ENCODE assay signal across 16 cellular contexts in the genomic region with DNA sequence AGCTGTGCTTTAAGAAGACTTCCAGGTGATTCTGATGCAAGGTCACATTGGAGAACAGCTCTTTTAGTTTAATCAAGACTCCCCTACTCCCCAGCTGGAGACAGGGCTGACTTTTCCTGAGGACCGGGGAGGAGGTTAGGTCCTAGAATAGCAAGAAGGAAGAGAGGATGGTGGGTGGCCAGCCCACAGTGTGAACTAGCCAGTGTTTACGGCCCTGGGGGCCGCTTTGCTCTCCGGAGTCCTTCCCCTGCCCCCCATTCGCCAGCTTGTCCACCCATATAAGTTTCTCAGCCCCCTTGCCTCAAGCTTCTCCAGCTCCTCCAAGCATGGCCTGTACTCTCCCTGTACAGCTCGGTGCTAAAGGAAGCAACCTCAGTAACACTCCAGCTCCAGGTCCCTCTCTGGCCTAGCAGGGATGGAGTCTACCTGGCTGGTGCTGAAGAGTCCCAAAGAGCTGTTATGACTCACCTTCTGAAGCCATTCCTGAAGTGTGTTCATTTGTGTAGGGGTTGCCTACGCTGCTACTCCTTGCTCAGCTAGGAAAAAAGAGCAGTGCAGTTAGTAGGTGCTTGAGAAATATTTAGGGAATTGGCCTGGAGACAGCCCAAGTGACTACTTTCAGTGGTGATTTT. TPM values are rescaled to one million over a fixed set of nuclear protein-coding genes. Genes with fewer than 3 reads are reported as not detected.
DNase-seq lines count a peak whose midpoint lies in the region; ATAC-seq and TF ChIP-seq lines count a peak whose summit lies in the region.
"Had no signal": no experiment of that assay in that cellular context is flagged by ENCODE, and none has a peak within 500 bp of the region (broad histone marks: within the 10 kb centered on the region; RNA-seq: fewer than 3 reads in every experiment).

No MANE protein-coding gene starts in this region.

- no peaks in the 10 kb centered on the region for H3K27me3 ChIP-seq in Loucy (ENCODE audit: insufficient read depth, low read length, poor library complexity, severe bottlenecking)
- H3K27me3 ChIP-seq in neutrophil = no peaks in the 10 kb centered on the region
- H3K27me3 ChIP-seq: esophagus squamous epithelium had no signal

- ATAC-seq in activated CD4-positive, alpha-beta T cell treated with anti-CD3 and anti-CD28 coated beads for 36 hours = no peak
- no peak for ATAC-seq in HG03045 (IDR thresholded peaks at IDR 0.05; ENCODE audit: unreplicated experiment)

- H3K4me1 Mint-ChIP-seq in activated CD4-positive, alpha-beta T cell treated with anti-CD3 and anti-CD28 coated beads for 36 hours = peaks cover 97% of the 10 kb centered on the region
- peaks cover 67% of the 10 kb centered on the region for H3K4me1 Mint-ChIP-seq in dendritic cell treated with granulocyte-macrophage colony-stimulating factor and Interleukin-4, amounts not matched to agents 40 ng/mL and 50 ng/mL, for 4 days (ENCODE audit: low read depth)

- no peaks in the 10 kb centered on the region for H3K27me3 Mint-ChIP-seq in activated CD4-positive, alpha-beta T cell treated with anti-CD3 and anti-CD28 coated beads for 36 hours
- H3K27me3 Mint-ChIP-seq in dendritic cell treated with granulocyte-macrophage colony-stimulating factor and Interleukin-4, amounts not matched to agents 40 ng/mL and 50 ng/mL, for 4 days = no peaks in the 10 kb centered on the region

- TF ChIP-seq CTCF in Loucy (conservative IDR thresholded peaks at IDR 0.05; ENCODE audit: low read length) = no peak
- no peak for TF ChIP-seq CTCF in neutrophil (IDR thresholded peaks at IDR 0.05)

- peak overlapping the region; percentile 88 for H3K27ac Mint-ChIP-seq in activated CD4-positive, alpha-beta T cell treated with anti-CD3 and anti-CD28 coated beads for 36 hours
- peak overlapping the region; percentile 92 for H3K27ac Mint-ChIP-seq in dendritic cell treated with granulocyte-macrophage colony-stimulating factor and Interleukin-4, amounts not matched to agents 40 ng/mL and 50 ng/mL, for 4 days

- H3K27ac ChIP-seq in neutrophil = peak overlapping the region; percentile 96
- H3K27ac ChIP-seq: esophagus squamous epithelium had no signal

- peaks cover 8% of the 10 kb centered on the region; the same call in 1 of the 2 replicates for H3K36me3 ChIP-seq in Loucy (ENCODE audit: insufficient read depth, low read length)
- H3K36me3 ChIP-seq in neutrophil = no peaks in the 10 kb centered on the region

- H3K9me3 Mint-ChIP-seq in activated CD4-positive, alpha-beta T cell treated with anti-CD3 and anti-CD28 coated beads for 36 hours (ENCODE audit: low read depth) = no peaks in the 10 kb centered on the region
- no peaks in the 10 kb centered on the region for H3K9me3 Mint-ChIP-seq in dendritic cell treated with granulocyte-macrophage colony-stimulating factor and Interleukin-4, amounts not matched to agents 40 ng/mL and 50 ng/mL, for 4 days
- H3K9me3 Mint-ChIP-seq: neural crest cell had no signal

- H3K9me2 ChIP-seq in Loucy (replicated peaks; ENCODE audit: low read depth, low read length) = no peaks in the 10 kb centered on the region

- POLR2A ChIA-PET in activated CD4-positive, alpha-beta T cell treated with anti-CD3 and anti-CD28 coated beads for 36 hours (lab: Charles Lee) = interaction anchor here (1.3 kb wide), 1 partner anchor 12 kb away, joined by 4 read pairs; no protein-coding TSS in a partner anchor

- DNase-seq in activated CD4-positive, alpha-beta T cell treated with anti-CD3 and anti-CD28 coated beads for 36 hours = no peak
- DNase-seq in activated CD4-positive, alpha-beta T cell treated with anti-CD3 and anti-CD28 coated beads for 1 hour = no peak
- DNase-seq in NOMO-1 (lab: John Stamatoyannopoulos, UW; ENCODE audit: unreplicated experiment in 2 of 2) = no peak
- no peak for DNase-seq in DMS 273 (lab: John Stamatoyannopoulos, UW; ENCODE audit: unreplicated experiment)
- DNase-seq: 8988T; C1 segment of cervical spinal cord; esophagus squamous epithelium; NCI-H146; NCI-H226; NK-92 treated with Interleukin-12 subunit alpha and Interleukin-12 subunit beta, amount 100 ng/mL, for 24 hours; SW 1271 had no signal

- H3K79me2 ChIP-seq in Loucy (ENCODE audit: insufficient read depth, low read length) = peaks cover 90% of the 10 kb centered on the region

- H3K4me1 ChIP-seq in Loucy (ENCODE audit: insufficient read depth, low read length, poor library complexity, severe bottlenecking) (peaks cover 76% of the 10 kb centered on the region), neutrophil (ENCODE audit: control insufficient read depth in 1 of 2, insufficient read depth in 1 of 2, low read depth in 1 of 2, low read length in 1 of 2) (peaks cover 63 to 82% of the 10 kb centered on the region in 2 experiments)

- H3K4me2 ChIP-seq in Loucy (ENCODE audit: low read depth, low read length, poor library complexity, severe bottlenecking) = peak overlapping the region; percentile 93

- peaks cover 5% of the 10 kb centered on the region for H4K20me1 ChIP-seq in Loucy (ENCODE audit: insufficient read depth, low read length, poor library complexity, severe bottlenecking)

- peaks cover 3% of the 10 kb centered on the region; the same call in 1 of the 2 replicates for H3F3A ChIP-seq in Loucy (ENCODE audit: low read depth)

- H3K9me3 ChIP-seq in Loucy (ENCODE audit: insufficient read depth, low read depth, low read length) = no peaks in the 10 kb centered on the region
- H3K9me3 ChIP-seq in neutrophil = no peaks in the 10 kb centered on the region
- H3K9me3 ChIP-seq: esophagus squamous epithelium had no signal

- intact Hi-C loops in activated CD4-positive, alpha-beta T cell treated with anti-CD3 and anti-CD28 coated beads for 36 hours (cut with DNase I, micrococcal nuclease) = loop anchor here in 1 of 2 experiments (10.0 kb wide), 1 partner anchor 702 kb away; a partner anchor contains a TSS
- intact Hi-C loops in dendritic cell treated with granulocyte-macrophage colony-stimulating factor and Interleukin-4, amounts not matched to agents 40 ng/mL and 50 ng/mL, for 4 days (cut with micrococcal nuclease) = no loop called here

- H3K4me3 ChIP-seq in Loucy (ENCODE audit: low read length, poor library complexity, severe bottlenecking) (peak overlapping the region; percentile 47), neutrophil (ENCODE audit: low read depth in 1 of 2, low read length in 1 of 2) (peak overlapping the region in 1 of 2 experiments; percentile 55)
- H3K4me3 ChIP-seq: esophagus squamous epithelium had no signal

- no peak overlapping the region for H3K4me3 Mint-ChIP-seq in activated CD4-positive, alpha-beta T cell treated with anti-CD3 and anti-CD28 coated beads for 36 hours
- H3K4me3 Mint-ChIP-seq in dendritic cell treated with granulocyte-macrophage colony-stimulating factor and Interleukin-4, amounts not matched to agents 40 ng/mL and 50 ng/mL, for 4 days = no peak overlapping the region
- H3K4me3 Mint-ChIP-seq: neural crest cell had no signal

- H3K36me3 Mint-ChIP-seq in activated CD4-positive, alpha-beta T cell treated with anti-CD3 and anti-CD28 coated beads for 36 hours (ENCODE audit: low read depth) = peaks cover 5% of the 10 kb centered on the region
- H3K36me3 Mint-ChIP-seq in dendritic cell treated with granulocyte-macrophage colony-stimulating factor and Interleukin-4, amounts not matched to agents 40 ng/mL and 50 ng/mL, for 4 days (ENCODE audit: low read depth) = peaks cover 10% of the 10 kb centered on the region

- CTCF ChIA-PET in activated CD4-positive, alpha-beta T cell treated with anti-CD3 and anti-CD28 coated beads for 36 hours (lab: Charles Lee) = interaction anchor here (0.5 to 2.2 kb wide), 6 partner anchors 9 to 180 kb away, joined by 3 to 5 read pairs (median 3); no protein-coding TSS in a partner anchor

- H3K9ac ChIP-seq in Loucy (ENCODE audit: low read depth, low read length, poor library complexity, severe bottlenecking) = peak overlapping the region; percentile 40

- H2AFZ ChIP-seq in Loucy (ENCODE audit: low read length) = no peak overlapping the region

RNA-seq across cellular contexts. Expression of a gene that starts 7.9 kb away (rescaled TPM):
- 10 to 100 TPM; 29.1 to 33.0 TPM for total RNA-seq in activated CD4-positive, alpha-beta T cell treated with anti-CD3 and anti-CD28 coated beads for 36 hours
